13 cellular contexts compared by ENCODE assay signal in the genomic region with DNA sequence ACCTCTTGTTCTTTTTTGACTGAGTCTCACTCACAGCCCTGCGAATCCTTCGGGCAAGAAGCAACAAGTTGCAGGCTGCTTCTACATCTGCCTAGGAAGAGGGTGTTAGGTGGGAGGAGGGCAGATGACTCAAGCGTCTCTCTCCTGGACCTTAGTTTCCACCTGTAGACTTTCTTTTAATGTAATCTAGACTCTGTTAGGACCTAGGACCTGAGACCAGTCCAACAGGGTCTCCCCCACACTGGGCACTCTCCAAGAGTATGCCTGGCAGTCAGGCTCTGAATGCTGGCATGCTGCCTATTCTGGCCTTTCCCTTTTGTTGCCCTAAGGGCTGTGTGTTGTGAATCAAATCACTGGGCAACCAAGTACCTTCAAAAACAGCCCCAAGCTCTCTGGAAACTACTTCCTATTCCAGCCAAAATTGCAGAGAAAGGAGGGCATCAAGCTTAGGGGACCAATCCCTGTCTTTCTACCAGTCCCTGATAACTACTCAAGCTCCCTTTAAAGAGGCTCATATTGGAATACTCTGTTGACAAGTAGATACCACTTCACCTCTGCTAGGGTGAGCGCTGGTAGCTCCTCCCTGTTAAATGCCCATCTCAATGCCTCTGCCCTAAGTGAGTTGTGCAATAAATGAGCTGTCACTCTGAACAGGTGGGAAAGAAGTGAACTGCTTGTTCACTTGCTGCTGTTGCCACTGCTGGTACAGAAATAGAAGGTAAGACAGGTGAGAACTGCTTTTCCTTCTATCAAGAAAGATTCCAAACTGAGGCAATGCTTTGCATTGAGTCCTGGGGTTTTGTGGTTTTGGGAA. TPM values are rescaled to one million over a fixed set of nuclear protein-coding genes. Genes with fewer than 3 reads are reported as not detected.
A peak's percentile ranks its signal among the peaks of the same experiment; 100 is the strongest.
DNase-seq lines count a peak whose midpoint lies in the region; ATAC-seq, FAIRE-seq and TF ChIP-seq lines count a peak whose summit lies in the region.
"Had no signal": no experiment of that assay in that cellular context is flagged by ENCODE, and none has a peak within 500 bp of the region (broad histone marks: within the 10 kb centered on the region; RNA-seq: fewer than 3 reads in every experiment).

Gene BBOX1, plus strand, starts transcription at position 514 of the 814 bp plus-strand sequence. CDS start 14,616 bp downstream, outside the sequence.

- intact Hi-C loops in activated T-helper 1 cell treated with anti-CD3 and anti-CD28 coated beads, Interleukin-12 subunit alpha, Interleukin-12 subunit beta, Interleukin-2, Interleukin-4 antibody, amounts not matched to agents 30 ng/mL and 10 ng/mL and 1 ng/mL, durations not matched to agents 14 hours and 24 hours and 36 hours (cut with micrococcal nuclease) = no loop called here

- ATAC-seq in HG02884 (IDR thresholded peaks at IDR 0.05; ENCODE audit: unreplicated experiment) (no peak), HG03439 (IDR thresholded peaks at IDR 0.05; ENCODE audit: unreplicated experiment) (no peak)

- H3K27me3 Mint-ChIP-seq in activated T-helper 1 cell treated with anti-CD3 and anti-CD28 coated beads, Interleukin-12 subunit alpha, Interleukin-12 subunit beta, Interleukin-2, Interleukin-4 antibody, amounts not matched to agents 30 ng/mL and 10 ng/mL and 1 ng/mL, durations not matched to agents 14 hours and 24 hours and 36 hours (ENCODE audit: insufficient read depth) = no peaks in the 10 kb centered on the region

- H3K36me3 ChIP-seq in bronchial epithelial cell (ENCODE audit: control insufficient read depth, insufficient read depth, low read length) = no peaks in the 10 kb centered on the region

- H3K4me3 Mint-ChIP-seq in activated T-helper 1 cell treated with anti-CD3 and anti-CD28 coated beads, Interleukin-12 subunit alpha, Interleukin-12 subunit beta, Interleukin-2, Interleukin-4 antibody, amounts not matched to agents 30 ng/mL and 10 ng/mL and 1 ng/mL, durations not matched to agents 14 hours and 24 hours and 36 hours = no peak within 1 kb of the TSS

- H3K4me1 Mint-ChIP-seq in activated T-helper 1 cell treated with anti-CD3 and anti-CD28 coated beads, Interleukin-12 subunit alpha, Interleukin-12 subunit beta, Interleukin-2, Interleukin-4 antibody, amounts not matched to agents 30 ng/mL and 10 ng/mL and 1 ng/mL, durations not matched to agents 14 hours and 24 hours and 36 hours (ENCODE audit: low read depth) = no peaks in the 10 kb centered on the region

- FAIRE-seq in bronchial epithelial cell (lab: Jason Lieb, UNC) = peak; percentile 72
- FAIRE-seq: GM12891 had no signal

- H3K27ac Mint-ChIP-seq in activated T-helper 1 cell treated with anti-CD3 and anti-CD28 coated beads, Interleukin-12 subunit alpha, Interleukin-12 subunit beta, Interleukin-2, Interleukin-4 antibody, amounts not matched to agents 30 ng/mL and 10 ng/mL and 1 ng/mL, durations not matched to agents 14 hours and 24 hours and 36 hours = no peak within 1 kb of the TSS

- DNase-seq in Ammon's horn (ENCODE audit: low spot score) (peak; percentile 73), NCI-H1417 (lab: John Stamatoyannopoulos, UW) (peak; percentile 46 to 72 (median 52)), bronchial epithelial cell (ENCODE audit: low read depth) (peak; percentile 97), mucosa of gallbladder (ENCODE audit: low spot score) (no peak), dedifferentiated amniotic fluid mesenchymal stem cell (ENCODE audit: extremely low spot score) (no peak)
- no peak for DNase-seq in activated T-helper 1 cell treated with anti-CD3 and anti-CD28 coated beads, Interleukin-12 subunit alpha, Interleukin-12 subunit beta, Interleukin-2, Interleukin-4 antibody, amounts not matched to agents 30 ng/mL and 10 ng/mL and 1 ng/mL, durations not matched to agents 14 hours and 24 hours and 36 hours (ENCODE audit: low spot score)
- DNase-seq: activated T-cell treated with anti-CD3 and anti-CD28 coated beads, Interleukin-2, amount 50 U/mL, for 1 hour; NCI-H1048 had no signal

- H3K27me3 ChIP-seq in bronchial epithelial cell (ENCODE audit: control insufficient read depth, insufficient read depth, low read length) = no peaks in the 10 kb centered on the region

- no peak for TF ChIP-seq CTCF in bronchial epithelial cell (IDR thresholded peaks at IDR 0.05; ENCODE audit: insufficient read depth, low read length, severe bottlenecking)

- H3K36me3 Mint-ChIP-seq in activated T-helper 1 cell treated with anti-CD3 and anti-CD28 coated beads, Interleukin-12 subunit alpha, Interleukin-12 subunit beta, Interleukin-2, Interleukin-4 antibody, amounts not matched to agents 30 ng/mL and 10 ng/mL and 1 ng/mL, durations not matched to agents 14 hours and 24 hours and 36 hours (ENCODE audit: low read depth) = no peaks in the 10 kb centered on the region

- peaks cover 25% of the 10 kb centered on the region for H3K9me3 Mint-ChIP-seq in activated T-helper 1 cell treated with anti-CD3 and anti-CD28 coated beads, Interleukin-12 subunit alpha, Interleukin-12 subunit beta, Interleukin-2, Interleukin-4 antibody, amounts not matched to agents 30 ng/mL and 10 ng/mL and 1 ng/mL, durations not matched to agents 14 hours and 24 hours and 36 hours

- no peak within 1 kb of the TSS for H3K4me3 ChIP-seq in bronchial epithelial cell (ENCODE audit: low read depth, low read length)
- H3K4me3 ChIP-seq: coronary artery had no signal

RNA-seq across cellular contexts. Expression of gene BBOX1, which starts in this region (rescaled TPM):
- total RNA-seq in bronchial epithelial cell (1.3 and 5.6 TPM in 2 replicates), mucosa of gallbladder (26.2 TPM)
- not detected in 2 replicates for total RNA-seq in activated T-helper 1 cell treated with anti-CD3 and anti-CD28 coated beads, Interleukin-12 subunit alpha, Interleukin-12 subunit beta, Interleukin-2, Interleukin-4 antibody, amounts not matched to agents 30 ng/mL and 10 ng/mL and 1 ng/mL, durations not matched to agents 14 hours and 24 hours and 36 hours
- total RNA-seq: T-helper 1 cell treated with Interleukin-12 subunit alpha and Interleukin-12 subunit beta and Interleukin-4 antibody, amounts not matched to agents 30 ng/mL and 1 ng/mL, for 36 hours had no signal

Comparison
In these comparisons a context has a peak if more than half of its experiments do, and no peak if none do; other contexts are left out.
1. DNase-seq: peak in Ammon's horn (single experiment), NCI-H1417 (3 of 3) and bronchial epithelial cell (single experiment); none in mucosa of gallbladder (single experiment), dedifferentiated amniotic fluid mesenchymal stem cell (single experiment) and activated T-helper 1 cell treated with anti-CD3 and anti-CD28 coated beads, Interleukin-12 subunit alpha, Interleukin-12 subunit beta, Interleukin-2, Interleukin-4 antibody, amounts not matched to agents 30 ng/mL and 10 ng/mL and 1 ng/mL, durations not matched to agents 14 hours and 24 hours and 36 hours (single experiment).